9 cellular contexts compared by ENCODE assay signal in the genomic region with DNA sequence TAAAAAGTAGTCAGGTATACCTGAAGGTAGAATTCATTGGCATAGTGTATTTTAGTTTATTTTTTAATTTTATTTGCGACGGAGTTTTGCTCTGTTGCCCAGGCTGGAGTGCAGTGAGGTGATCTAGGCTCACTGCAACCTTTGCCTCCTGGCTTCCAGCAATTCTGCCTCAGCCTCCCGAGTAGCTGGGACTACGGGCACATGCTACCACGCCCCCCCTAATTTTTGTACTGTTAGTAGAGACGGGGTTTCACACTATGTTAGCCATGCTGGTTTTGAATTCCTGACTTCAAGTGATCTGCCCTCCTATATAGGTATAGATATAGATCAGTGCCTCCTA.
DNase-seq lines count a peak whose midpoint lies in the region; ATAC-seq, FAIRE-seq and TF ChIP-seq lines count a peak whose summit lies in the region.
"Had no signal": no experiment of that assay in that cellular context is flagged by ENCODE, and none has a peak within 500 bp of the region (broad histone marks: within the 10 kb centered on the region; RNA-seq: fewer than 3 reads in every experiment).

No MANE protein-coding gene starts in this region.

- H3K27ac Mint-ChIP-seq in T-cell: peak overlapping the region; percentile 46 to 55

- peak overlapping the region; percentile 67 for H3K4me3 ChIP-seq in A549
- peak overlapping the region; percentile 87 for H3K4me3 ChIP-seq in GM12865 (ENCODE audit: low read depth, low read length)
- peak overlapping the region; percentile 45 for H3K4me3 ChIP-seq in iPS-18c (ENCODE audit: insufficient read depth, low read depth, low read length)

- CTCF ChIA-PET in A549 (lab: Yijun Ruan, JAX) (interaction anchor here (0.8 to 1.5 kb wide), 2 partner anchors 18 to 573 kb away, joined by 3 to 4 read pairs; no protein-coding TSS in a partner anchor), T-cell (lab: Charles Lee) (interaction anchor here (0.6 to 4.2 kb wide), 6 partner anchors 11 to 860 kb away, joined by 3 to 52 read pairs (median 4); a partner anchor contains a TSS)

- H3K27ac ChIP-seq in A549: peak overlapping the region; percentile 83 to 98

- TF ChIP-seq CTCF in A549 (IDR thresholded peaks at IDR 0.05) (no peak), GM12865 (IDR thresholded peaks at IDR 0.05; ENCODE audit: insufficient read depth, low read depth, low read length, missing control alignments) (no peak)

- H3K27me3 Mint-ChIP-seq in T-cell: no peaks in the 10 kb centered on the region

- TF ChIP-seq RAD21 in A549 (conservative IDR thresholded peaks at IDR 0.05 in 1 of 2, IDR thresholded peaks at IDR 0.05 in 1 of 2): no peak

- TF ChIP-seq POLR2A in A549 (IDR thresholded peaks at IDR 0.05; ENCODE audit: low read length): no peak

- H3K4me1 ChIP-seq in A549: peaks cover 35% of the 10 kb centered on the region; the same call in 2 of the 3 replicates

- FAIRE-seq in A549 (lab: Jason Lieb, UNC): no peak

- DNase-seq in A549 (ENCODE audit: low read depth in 1 of 2, low spot score in 1 of 2) (no peak), GM12865 (ENCODE audit: low read depth) (peak; percentile 52), T-cell (no peak), OCI-M2 (lab: John Stamatoyannopoulos, UW; ENCODE audit: unreplicated experiment) (no peak), NCI-H2196 (lab: John Stamatoyannopoulos, UW; ENCODE audit: unreplicated experiment) (no peak)

- no peak for TF ChIP-seq EP300 in A549 (IDR thresholded peaks at IDR 0.05)

- POLR2A ChIA-PET in A549 (lab: Yijun Ruan, JAX) (interaction anchor here (0.7 to 7.9 kb wide), 3 partner anchors 12 to 749 kb away, joined by 3 to 226 read pairs (median 44); a partner anchor contains a TSS), T-cell (lab: Charles Lee) (interaction anchor here (0.6 to 5.0 kb wide), 8 partner anchors 11 to 1122 kb away, joined by 3 to 201 read pairs (median 6); a partner anchor contains a TSS)

- ATAC-seq in A549: no peak
- ATAC-seq in T-cell (replicated peaks in 1 of 4): no peak
- no peak for ATAC-seq in GM19463 (IDR thresholded peaks at IDR 0.05; ENCODE audit: unreplicated experiment)
- ATAC-seq in GM21619 (IDR thresholded peaks at IDR 0.05; ENCODE audit: unreplicated experiment): no peak
- ATAC-seq: left colon had no signal

- H3K4me3 Mint-ChIP-seq in T-cell: no peak overlapping the region

- H3K9me3 ChIP-seq in A549 (no peaks in the 10 kb centered on the region), iPS-18c (ENCODE audit: control insufficient read depth, insufficient read depth, low read length) (no peaks in the 10 kb centered on the region)

- peaks cover 33 to 40% (median 37%) of the 10 kb centered on the region in 3 donors for H3K4me1 Mint-ChIP-seq in T-cell

- H3K9me3 Mint-ChIP-seq in T-cell: no peaks in the 10 kb centered on the region

- peak overlapping the region; percentile 90 for H3K4me2 ChIP-seq in A549

- no peaks in the 10 kb centered on the region for H3K36me3 Mint-ChIP-seq in T-cell

- 5% methylated on average over 6 of the region's 6 CpGs for WGBS in A549 (ENCODE audit: missing lambda C conversion rate)

TF ChIP-seq in A549, 52 proteins besides CTCF, POLR2A, EP300 and RAD21:
- TF ChIP-seq FOSL2 (IDR thresholded peaks at IDR 0.05): no peak
- TF ChIP-seq FOSL2 (CRISPR knock-in tag; IDR thresholded peaks at IDR 0.05): no peak
- no peak for TF ChIP-seq JUN (IDR thresholded peaks at IDR 0.05)
- TF ChIP-seq, protein P1, sequence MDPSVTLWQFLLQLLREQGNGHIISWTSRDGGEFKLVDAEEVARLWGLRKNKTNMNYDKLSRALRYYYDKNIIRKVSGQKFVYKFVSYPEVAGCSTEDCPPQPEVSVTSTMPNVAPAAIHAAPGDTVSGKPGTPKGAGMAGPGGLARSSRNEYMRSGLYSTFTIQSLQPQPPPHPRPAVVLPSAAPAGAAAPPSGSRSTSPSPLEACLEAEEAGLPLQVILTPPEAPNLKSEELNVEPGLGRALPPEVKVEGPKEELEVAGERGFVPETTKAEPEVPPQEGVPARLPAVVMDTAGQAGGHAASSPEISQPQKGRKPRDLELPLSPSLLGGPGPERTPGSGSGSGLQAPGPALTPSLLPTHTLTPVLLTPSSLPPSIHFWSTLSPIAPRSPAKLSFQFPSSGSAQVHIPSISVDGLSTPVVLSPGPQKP (IDR thresholded peaks at IDR 0.05; ENCODE audit: low read depth, low read length): no peak
TF ChIP-seq in A549: peak in this region for 0.
